ENCODE assay signal across 1 cellular context in the genomic region with DNA sequence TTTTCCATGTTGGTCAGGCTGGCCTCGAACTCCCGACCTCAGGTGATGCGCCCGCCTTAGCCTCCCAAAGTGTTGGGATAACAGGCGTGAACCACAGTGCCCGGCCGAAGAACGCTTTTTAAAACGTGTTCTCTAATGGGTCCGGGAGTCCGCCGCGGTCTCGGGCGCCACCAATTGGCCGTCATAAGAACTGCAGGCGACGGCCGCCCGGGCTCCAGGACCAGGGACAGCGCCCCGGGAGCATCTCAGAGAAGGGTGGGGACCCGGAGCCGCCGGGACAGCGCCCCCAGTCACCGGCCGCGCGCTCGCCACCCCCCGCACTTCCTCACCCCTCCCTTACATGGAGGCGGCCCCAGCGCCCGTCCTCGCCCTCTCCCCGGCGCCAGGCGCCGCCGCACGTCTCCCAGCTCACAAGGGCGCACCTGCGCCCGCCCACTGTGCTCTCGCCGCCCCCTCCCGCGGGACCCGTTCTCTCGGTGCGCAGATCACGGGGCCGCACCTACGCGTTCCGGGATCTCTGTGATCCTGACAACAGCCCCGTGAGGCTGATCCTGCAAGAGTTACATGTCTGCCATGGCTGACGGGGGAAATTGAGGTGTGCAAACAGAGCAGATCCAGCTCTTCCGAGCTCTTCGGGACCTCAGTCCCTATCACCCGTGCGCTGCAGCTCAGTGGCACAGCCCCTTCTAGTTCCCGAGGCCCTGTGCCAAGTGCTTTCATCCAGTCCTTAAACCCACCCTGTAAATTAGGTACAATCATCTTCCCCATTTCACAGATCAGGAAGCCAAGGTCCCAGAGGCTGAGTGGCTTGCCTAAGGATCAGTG.
TF ChIP-seq lines count a peak whose summit lies in the region.

No MANE protein-coding gene starts in this region.

TF ChIP-seq in HEK293, 187 proteins besides CTCF, POLR2A, EP300 and RAD21 (continued from another document and continues in another):
- TF ChIP-seq, protein P1, sequence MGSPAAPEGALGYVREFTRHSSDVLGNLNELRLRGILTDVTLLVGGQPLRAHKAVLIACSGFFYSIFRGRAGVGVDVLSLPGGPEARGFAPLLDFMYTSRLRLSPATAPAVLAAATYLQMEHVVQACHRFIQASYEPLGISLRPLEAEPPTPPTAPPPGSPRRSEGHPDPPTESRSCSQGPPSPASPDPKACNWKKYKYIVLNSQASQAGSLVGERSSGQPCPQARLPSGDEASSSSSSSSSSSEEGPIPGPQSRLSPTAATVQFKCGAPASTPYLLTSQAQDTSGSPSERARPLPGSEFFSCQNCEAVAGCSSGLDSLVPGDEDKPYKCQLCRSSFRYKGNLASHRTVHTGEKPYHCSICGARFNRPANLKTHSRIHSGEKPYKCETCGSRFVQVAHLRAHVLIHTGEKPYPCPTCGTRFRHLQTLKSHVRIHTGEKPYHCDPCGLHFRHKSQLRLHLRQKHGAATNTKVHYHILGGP (tag by site-specific recombination; IDR thresholded peaks at IDR 0.05): no peak
- TF ChIP-seq ZNF146 (tag by site-specific recombination; IDR thresholded peaks at IDR 0.05) (no peak), ZNF558 (tag by site-specific recombination; IDR thresholded peaks at IDR 0.05) (no peak), ZNF366 (tag by site-specific recombination; conservative IDR thresholded peaks at IDR 0.05) (no peak), ZNF211 (tag by site-specific recombination; IDR thresholded peaks at IDR 0.05; ENCODE audit: low read depth) (no peak), ZNF600 (tag by site-specific recombination; IDR thresholded peaks at IDR 0.05) (no peak), ZFP69B (tag by site-specific recombination; IDR thresholded peaks at IDR 0.05) (peak; percentile 72; the same call in 1 of the 2 replicates), YY1 (tag by site-specific recombination; IDR thresholded peaks at IDR 0.05) (peak; percentile 40; the same call in 1 of the 2 replicates), ZNF341 (tag by site-specific recombination; IDR thresholded peaks at IDR 0.05; ENCODE audit: low read depth) (peak; percentile 90), ZNF843 (tag by site-specific recombination; IDR thresholded peaks at IDR 0.05) (peak; percentile 74), SCRT2 (tag by site-specific recombination; IDR thresholded peaks at IDR 0.05) (no peak), ZNF10 (tag by site-specific recombination; IDR thresholded peaks at IDR 0.05) (0 out of 2 replicates have a peak, but pooled peaks have one; percentile 32), KLF8 (tag by site-specific recombination; IDR thresholded peaks at IDR 0.05) (peak; percentile 88), ZNF521 (tag by site-specific recombination; IDR thresholded peaks at IDR 0.05) (no peak), ZNF354C (tag by site-specific recombination; IDR thresholded peaks at IDR 0.05; ENCODE audit: borderline replicate concordance, low read depth) (no peak), ZNF223 (tag by site-specific recombination; IDR thresholded peaks at IDR 0.05) (no peak), ZXDB (tag by site-specific recombination; IDR thresholded peaks at IDR 0.05) (peak; percentile 66; the same call in 1 of the 2 replicates), ZNF416 (tag by site-specific recombination; IDR thresholded peaks at IDR 0.05) (no peak), ZNF302 (tag by site-specific recombination; IDR thresholded peaks at IDR 0.05; ENCODE audit: low read depth) (no peak), ZNF423 (tag by site-specific recombination; IDR thresholded peaks at IDR 0.05) (peak; percentile 65), ZNF19 (tag by site-specific recombination; IDR thresholded peaks at IDR 0.05; ENCODE audit: low read depth) (no peak), HOXD13 (CRISPR knock-in tag; IDR thresholded peaks at IDR 0.05; ENCODE audit: borderline replicate concordance) (peak; percentile 56; the same call in 1 of the 2 replicates), ZNF654 (tag by site-specific recombination; IDR thresholded peaks at IDR 0.05; ENCODE audit: low read depth) (peak; percentile 69), ZNF610 (tag by site-specific recombination; IDR thresholded peaks at IDR 0.05; ENCODE audit: borderline replicate concordance) (no peak), GLI2 (tag by site-specific recombination; IDR thresholded peaks at IDR 0.05; ENCODE audit: borderline replicate concordance, low read depth) (no peak; the same call in 1 of the 2 replicates), ZNF426 (tag by site-specific recombination; IDR thresholded peaks at IDR 0.05) (no peak), YY2 (tag by site-specific recombination; IDR thresholded peaks at IDR 0.05) (no peak; the same call in 1 of the 2 replicates), WT1 (tag by site-specific recombination; IDR thresholded peaks at IDR 0.05) (peak; percentile 63), ZNF169 (tag by site-specific recombination; IDR thresholded peaks at IDR 0.05) (no peak), ZNF23 (tag by site-specific recombination; IDR thresholded peaks at IDR 0.05; ENCODE audit: borderline replicate concordance) (no peak), ZNF549 (tag by site-specific recombination; IDR thresholded peaks at IDR 0.05) (no peak), SP3 (tag by site-specific recombination; IDR thresholded peaks at IDR 0.05) (peak; percentile 63), ZNF548 (tag by site-specific recombination; IDR thresholded peaks at IDR 0.05) (no peak), ZNF777 (tag by site-specific recombination; IDR thresholded peaks at IDR 0.05; ENCODE audit: borderline replicate concordance) (no peak), HOXC10 (CRISPR knock-in tag; IDR thresholded peaks at IDR 0.05) (0 out of 2 replicates have a peak, but pooled peaks have one; percentile 56), SCRT1 (tag by site-specific recombination; IDR thresholded peaks at IDR 0.05; ENCODE audit: borderline replicate concordance) (no peak), GFI1B (tag by site-specific recombination; IDR thresholded peaks at IDR 0.05) (no peak), ZNF776 (tag by site-specific recombination; IDR thresholded peaks at IDR 0.05; ENCODE audit: borderline replicate concordance) (no peak)
- TF ChIP-seq, protein P2, sequence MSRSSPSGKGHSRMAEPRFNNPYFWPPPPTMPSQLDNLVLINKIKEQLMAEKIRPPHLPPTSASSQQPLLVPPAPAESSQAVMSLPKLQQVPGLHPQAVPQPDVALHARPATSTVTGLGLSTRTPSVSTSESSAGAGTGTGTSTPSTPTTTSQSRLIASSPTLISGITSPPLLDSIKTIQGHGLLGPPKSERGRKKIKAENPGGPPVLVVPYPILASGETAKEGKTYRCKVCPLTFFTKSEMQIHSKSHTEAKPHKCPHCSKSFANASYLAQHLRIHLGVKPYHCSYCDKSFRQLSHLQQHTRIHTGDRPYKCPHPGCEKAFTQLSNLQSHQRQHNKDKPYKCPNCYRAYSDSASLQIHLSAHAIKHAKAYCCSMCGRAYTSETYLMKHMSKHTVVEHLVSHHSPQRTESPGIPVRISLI (tag by site-specific recombination; IDR thresholded peaks at IDR 0.05): no peak
- TF ChIP-seq, protein P3, sequence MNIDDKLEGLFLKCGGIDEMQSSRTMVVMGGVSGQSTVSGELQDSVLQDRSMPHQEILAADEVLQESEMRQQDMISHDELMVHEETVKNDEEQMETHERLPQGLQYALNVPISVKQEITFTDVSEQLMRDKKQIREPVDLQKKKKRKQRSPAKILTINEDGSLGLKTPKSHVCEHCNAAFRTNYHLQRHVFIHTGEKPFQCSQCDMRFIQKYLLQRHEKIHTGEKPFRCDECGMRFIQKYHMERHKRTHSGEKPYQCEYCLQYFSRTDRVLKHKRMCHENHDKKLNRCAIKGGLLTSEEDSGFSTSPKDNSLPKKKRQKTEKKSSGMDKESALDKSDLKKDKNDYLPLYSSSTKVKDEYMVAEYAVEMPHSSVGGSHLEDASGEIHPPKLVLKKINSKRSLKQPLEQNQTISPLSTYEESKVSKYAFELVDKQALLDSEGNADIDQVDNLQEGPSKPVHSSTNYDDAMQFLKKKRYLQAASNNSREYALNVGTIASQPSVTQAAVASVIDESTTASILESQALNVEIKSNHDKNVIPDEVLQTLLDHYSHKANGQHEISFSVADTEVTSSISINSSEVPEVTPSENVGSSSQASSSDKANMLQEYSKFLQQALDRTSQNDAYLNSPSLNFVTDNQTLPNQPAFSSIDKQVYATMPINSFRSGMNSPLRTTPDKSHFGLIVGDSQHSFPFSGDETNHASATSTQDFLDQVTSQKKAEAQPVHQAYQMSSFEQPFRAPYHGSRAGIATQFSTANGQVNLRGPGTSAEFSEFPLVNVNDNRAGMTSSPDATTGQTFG (tag by site-specific recombination; IDR thresholded peaks at IDR 0.05; ENCODE audit: borderline replicate concordance): no peak
- TF ChIP-seq, protein P4, sequence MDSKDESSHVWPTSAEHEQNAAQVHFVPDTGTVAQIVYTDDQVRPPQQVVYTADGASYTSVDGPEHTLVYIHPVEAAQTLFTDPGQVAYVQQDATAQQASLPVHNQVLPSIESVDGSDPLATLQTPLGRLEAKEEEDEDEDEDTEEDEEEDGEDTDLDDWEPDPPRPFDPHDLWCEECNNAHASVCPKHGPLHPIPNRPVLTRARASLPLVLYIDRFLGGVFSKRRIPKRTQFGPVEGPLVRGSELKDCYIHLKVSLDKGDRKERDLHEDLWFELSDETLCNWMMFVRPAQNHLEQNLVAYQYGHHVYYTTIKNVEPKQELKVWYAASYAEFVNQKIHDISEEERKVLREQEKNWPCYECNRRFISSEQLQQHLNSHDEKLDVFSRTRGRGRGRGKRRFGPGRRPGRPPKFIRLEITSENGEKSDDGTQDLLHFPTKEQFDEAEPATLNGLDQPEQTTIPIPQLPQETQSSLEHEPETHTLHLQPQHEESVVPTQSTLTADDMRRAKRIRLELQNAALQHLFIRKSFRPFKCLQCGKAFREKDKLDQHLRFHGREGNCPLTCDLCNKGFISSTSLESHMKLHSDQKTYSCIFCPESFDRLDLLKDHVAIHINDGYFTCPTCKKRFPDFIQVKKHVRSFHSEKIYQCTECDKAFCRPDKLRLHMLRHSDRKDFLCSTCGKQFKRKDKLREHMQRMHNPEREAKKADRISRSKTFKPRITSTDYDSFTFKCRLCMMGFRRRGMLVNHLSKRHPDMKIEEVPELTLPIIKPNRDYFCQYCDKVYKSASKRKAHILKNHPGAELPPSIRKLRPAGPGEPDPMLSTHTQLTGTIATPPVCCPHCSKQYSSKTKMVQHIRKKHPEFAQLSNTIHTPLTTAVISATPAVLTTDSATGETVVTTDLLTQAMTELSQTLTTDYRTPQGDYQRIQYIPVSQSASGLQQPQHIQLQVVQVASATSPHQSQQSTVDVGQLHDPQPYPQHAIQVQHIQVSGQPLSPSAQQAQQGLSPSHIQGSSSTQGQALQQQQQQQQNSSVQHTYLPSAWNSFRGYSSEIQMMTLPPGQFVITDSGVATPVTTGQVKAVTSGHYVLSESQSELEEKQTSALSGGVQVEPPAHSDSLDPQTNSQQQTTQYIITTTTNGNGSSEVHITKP (tag by site-specific recombination; IDR thresholded peaks at IDR 0.05): peak; percentile 46
- TF ChIP-seq, protein P5, sequence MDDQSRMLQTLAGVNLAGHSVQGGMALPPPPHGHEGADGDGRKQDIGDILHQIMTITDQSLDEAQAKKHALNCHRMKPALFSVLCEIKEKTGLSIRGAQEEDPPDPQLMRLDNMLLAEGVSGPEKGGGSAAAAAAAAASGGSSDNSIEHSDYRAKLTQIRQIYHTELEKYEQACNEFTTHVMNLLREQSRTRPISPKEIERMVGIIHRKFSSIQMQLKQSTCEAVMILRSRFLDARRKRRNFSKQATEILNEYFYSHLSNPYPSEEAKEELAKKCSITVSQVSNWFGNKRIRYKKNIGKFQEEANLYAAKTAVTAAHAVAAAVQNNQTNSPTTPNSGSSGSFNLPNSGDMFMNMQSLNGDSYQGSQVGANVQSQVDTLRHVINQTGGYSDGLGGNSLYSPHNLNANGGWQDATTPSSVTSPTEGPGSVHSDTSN (CRISPR knock-in tag; IDR thresholded peaks at IDR 0.05): peak; percentile 72; the same call in 1 of the 2 replicates
- TF ChIP-seq, protein P6, sequence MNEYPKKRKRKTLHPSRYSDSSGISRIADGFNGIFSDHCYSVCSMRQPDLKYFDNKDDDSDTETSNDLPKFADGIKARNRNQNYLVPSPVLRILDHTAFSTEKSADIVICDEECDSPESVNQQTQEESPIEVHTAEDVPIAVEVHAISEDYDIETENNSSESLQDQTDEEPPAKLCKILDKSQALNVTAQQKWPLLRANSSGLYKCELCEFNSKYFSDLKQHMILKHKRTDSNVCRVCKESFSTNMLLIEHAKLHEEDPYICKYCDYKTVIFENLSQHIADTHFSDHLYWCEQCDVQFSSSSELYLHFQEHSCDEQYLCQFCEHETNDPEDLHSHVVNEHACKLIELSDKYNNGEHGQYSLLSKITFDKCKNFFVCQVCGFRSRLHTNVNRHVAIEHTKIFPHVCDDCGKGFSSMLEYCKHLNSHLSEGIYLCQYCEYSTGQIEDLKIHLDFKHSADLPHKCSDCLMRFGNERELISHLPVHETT (tag by site-specific recombination; IDR thresholded peaks at IDR 0.05): peak; percentile 71
- TF ChIP-seq, protein P7, sequence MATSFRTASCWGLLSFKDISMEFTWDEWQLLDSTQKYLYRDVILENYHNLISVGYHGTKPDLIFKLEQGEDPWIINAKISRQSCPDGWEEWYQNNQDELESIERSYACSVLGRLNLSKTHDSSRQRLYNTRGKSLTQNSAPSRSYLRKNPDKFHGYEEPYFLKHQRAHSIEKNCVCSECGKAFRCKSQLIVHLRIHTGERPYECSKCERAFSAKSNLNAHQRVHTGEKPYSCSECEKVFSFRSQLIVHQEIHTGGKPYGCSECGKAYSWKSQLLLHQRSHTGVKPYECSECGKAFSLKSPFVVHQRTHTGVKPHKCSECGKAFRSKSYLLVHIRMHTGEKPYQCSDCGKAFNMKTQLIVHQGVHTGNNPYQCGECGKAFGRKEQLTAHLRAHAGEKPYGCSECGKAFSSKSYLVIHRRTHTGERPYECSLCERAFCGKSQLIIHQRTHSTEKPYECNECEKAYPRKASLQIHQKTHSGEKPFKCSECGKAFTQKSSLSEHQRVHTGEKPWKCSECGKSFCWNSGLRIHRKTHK (tag by site-specific recombination; IDR thresholded peaks at IDR 0.05): no peak
- TF ChIP-seq, protein P8, sequence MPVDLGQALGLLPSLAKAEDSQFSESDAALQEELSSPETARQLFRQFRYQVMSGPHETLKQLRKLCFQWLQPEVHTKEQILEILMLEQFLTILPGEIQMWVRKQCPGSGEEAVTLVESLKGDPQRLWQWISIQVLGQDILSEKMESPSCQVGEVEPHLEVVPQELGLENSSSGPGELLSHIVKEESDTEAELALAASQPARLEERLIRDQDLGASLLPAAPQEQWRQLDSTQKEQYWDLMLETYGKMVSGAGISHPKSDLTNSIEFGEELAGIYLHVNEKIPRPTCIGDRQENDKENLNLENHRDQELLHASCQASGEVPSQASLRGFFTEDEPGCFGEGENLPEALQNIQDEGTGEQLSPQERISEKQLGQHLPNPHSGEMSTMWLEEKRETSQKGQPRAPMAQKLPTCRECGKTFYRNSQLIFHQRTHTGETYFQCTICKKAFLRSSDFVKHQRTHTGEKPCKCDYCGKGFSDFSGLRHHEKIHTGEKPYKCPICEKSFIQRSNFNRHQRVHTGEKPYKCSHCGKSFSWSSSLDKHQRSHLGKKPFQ (tag by site-specific recombination; IDR thresholded peaks at IDR 0.05): no peak
- TF ChIP-seq, protein P9, sequence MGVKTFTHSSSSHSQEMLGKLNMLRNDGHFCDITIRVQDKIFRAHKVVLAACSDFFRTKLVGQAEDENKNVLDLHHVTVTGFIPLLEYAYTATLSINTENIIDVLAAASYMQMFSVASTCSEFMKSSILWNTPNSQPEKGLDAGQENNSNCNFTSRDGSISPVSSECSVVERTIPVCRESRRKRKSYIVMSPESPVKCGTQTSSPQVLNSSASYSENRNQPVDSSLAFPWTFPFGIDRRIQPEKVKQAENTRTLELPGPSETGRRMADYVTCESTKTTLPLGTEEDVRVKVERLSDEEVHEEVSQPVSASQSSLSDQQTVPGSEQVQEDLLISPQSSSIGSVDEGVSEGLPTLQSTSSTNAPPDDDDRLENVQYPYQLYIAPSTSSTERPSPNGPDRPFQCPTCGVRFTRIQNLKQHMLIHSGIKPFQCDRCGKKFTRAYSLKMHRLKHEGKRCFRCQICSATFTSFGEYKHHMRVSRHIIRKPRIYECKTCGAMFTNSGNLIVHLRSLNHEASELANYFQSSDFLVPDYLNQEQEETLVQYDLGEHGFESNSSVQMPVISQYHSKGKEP (tag by site-specific recombination; IDR thresholded peaks at IDR 0.05): peak; percentile 55
